Comparison of ENCODE assay signal across 34 cellular contexts in genomic region chr2:22361571-22361970, GRCh38.
"Had no signal": no experiment of that assay in that cellular context is flagged by ENCODE, and none has a peak within 500 bp of the region (broad histone marks: within the 10 kb centered on the region; RNA-seq: fewer than 3 reads in every experiment).

No MANE protein-coding gene starts in this region.

- H3K4me3 ChIP-seq: adrenal gland, ascending aorta, body of pancreas, breast epithelium, cardiac muscle cell had no signal

- H3K9me3 ChIP-seq: adrenal gland, ascending aorta, body of pancreas, breast epithelium had no signal

- H3K27ac ChIP-seq: adrenal gland, ascending aorta, body of pancreas, brain microvascular endothelial cell, breast epithelium, cardiac muscle cell had no signal

- FAIRE-seq: astrocyte, bronchial epithelial cell had no signal

- H3K27me3 ChIP-seq: adrenal gland, ascending aorta, body of pancreas, brain microvascular endothelial cell, breast epithelium, cardiac muscle cell had no signal

- ATAC-seq: activated naive CD4-positive, alpha-beta T cell treated with anti-CD3 and anti-CD28 coated beads, Interleukin-2, amount 50 U/mL, for 72 hours; activated naive CD8-positive, alpha-beta T cell treated with anti-CD3 and anti-CD28 coated beads, Interleukin-2, amount 50 U/mL, for 24 hours; activated T-cell treated with anti-CD3 and anti-CD28 coated beads, Interleukin-2, amount 50 U/mL, for 4 hours; activated T-cell treated with anti-CD3 and anti-CD28 coated beads, Interleukin-2, amount 50 U/mL, for 72 hours; activated T-helper 17 cell treated with anti-CD3 and anti-CD28 coated beads, Interleukin-2, amount 50 U/mL, for 72 hours; body of pancreas had no signal

- H3K36me3 ChIP-seq: adrenal gland, ascending aorta, brain microvascular endothelial cell, breast epithelium, cardiac muscle cell had no signal

- H3K4me1 ChIP-seq: adrenal gland, ascending aorta, body of pancreas, breast epithelium had no signal

- DNase-seq: activated effector memory CD4-positive, alpha-beta T cell treated with anti-CD3 and anti-CD28 coated beads, Interleukin-2, amount 50 U/mL, for 16 hours; activated effector memory CD4-positive, alpha-beta T cell treated with Interleukin-2 at 50 U/mL for 16 hours; activated gamma-delta T cell; activated gamma-delta T cell treated with Interleukin-2 at 50 U/mL for 16 hours; activated naive CD4-positive, alpha-beta T cell; activated naive CD4-positive, alpha-beta T cell treated with anti-CD3 and anti-CD28 coated beads for 36 hours; activated naive CD4-positive, alpha-beta T cell treated with anti-CD3 and anti-CD28 coated beads, Interleukin-2, amount 10 ng/mL, durations not matched to agents 7 days and 5 days; activated naive CD4-positive, alpha-beta T cell treated with anti-CD3 and anti-CD28 coated beads, Interleukin-2, amount 50 U/mL, for 16 hours; activated naive CD4-positive, alpha-beta T cell treated with Interleukin-2 at 50 U/mL for 16 hours; activated naive CD8-positive, alpha-beta T cell treated with anti-CD3 and anti-CD28 coated beads for 36 hours; activated naive CD8-positive, alpha-beta T cell treated with anti-CD3 and anti-CD28 coated beads, Interleukin-2, amount 10 ng/mL, durations not matched to agents 7 days and 5 days; activated naive CD8-positive, alpha-beta T cell treated with anti-CD3 and anti-CD28 coated beads, Interleukin-2, amount 50 U/mL, for 24 hours; activated T-cell treated with anti-CD3 and anti-CD28 coated beads, Interleukin-2, amount 50 U/mL, for 1 hour; activated T-cell treated with anti-CD3 and anti-CD28 coated beads, Interleukin-2, amount 50 U/mL, for 24 hours; activated T-cell treated with anti-CD3 and anti-CD28 coated beads, Interleukin-2, amount 50 U/mL, for 4 hours; activated T-cell treated with anti-CD3 and anti-CD28 coated beads, Interleukin-2, amount 50 U/mL, for 48 hours; activated T-cell treated with anti-CD3 and anti-CD28 coated beads, Interleukin-2, amount 50 U/mL, for 72 hours; adrenal gland; amniotic stem cell; amygdala; anterior cingulate cortex; aorta; body of pancreas; brain microvascular endothelial cell; caudate nucleus; central memory CD4-positive, alpha-beta T cell; cerebellar nuclear complex had no signal
